In genomic region chr11:75565916-75566762, GRCh38 we compare ENCODE assay signal across 8 cellular contexts. TPM values are rescaled to one million over a fixed set of nuclear protein-coding genes. Genes with fewer than 3 reads are reported as not detected.
A peak's percentile ranks its signal among the peaks of the same experiment; 100 is the strongest.
DNase-seq lines count a peak whose midpoint lies in the region; ATAC-seq and TF ChIP-seq lines count a peak whose summit lies in the region.

No MANE protein-coding gene starts in this region.

- H3K4me3 Mint-ChIP-seq in Caco-2 (ENCODE audit: unreplicated experiment), result no peak overlapping the region

- H3K9me3 ChIP-seq in Caco-2, result no peaks in the 10 kb centered on the region
- no peaks in the 10 kb centered on the region for H3K9me3 ChIP-seq in gastroesophageal sphincter
- no peaks in the 10 kb centered on the region for H3K9me3 ChIP-seq in thyroid gland

- no TSS peak for BruUV-seq in Caco-2 (replicated peaks; lab: Mats Ljungman, UMichigan)

- TF ChIP-seq CTCF in Caco-2 (IDR thresholded peaks at IDR 0.05; ENCODE audit: insufficient read depth in 1 of 2, low read depth in 1 of 2, low read length in 1 of 2, severe bottlenecking in 1 of 2, unreplicated experiment in 1 of 2), result no peak
- TF ChIP-seq CTCF in WI38 (IDR thresholded peaks at IDR 0.05; ENCODE audit: low read depth, low read length), result no peak
- TF ChIP-seq CTCF in gastroesophageal sphincter (IDR thresholded peaks at IDR 0.05), result no peak
- no peak for TF ChIP-seq CTCF in thyroid gland (IDR thresholded peaks at IDR 0.05)

- H3K36me3 Mint-ChIP-seq in Caco-2 (ENCODE audit: insufficient read depth, unreplicated experiment), result peaks cover 89% of the 10 kb centered on the region

- peaks cover 33% of the 10 kb centered on the region for H3K4me1 ChIP-seq in Caco-2
- peaks cover 3 to 92% (median 32%) of the 10 kb centered on the region in 3 donors for H3K4me1 ChIP-seq in gastroesophageal sphincter
- peaks cover 20 to 50% of the 10 kb centered on the region in 2 donors for H3K4me1 ChIP-seq in thyroid gland

- TF ChIP-seq POLR2A in gastroesophageal sphincter (IDR thresholded peaks at IDR 0.05) (no peak), thyroid gland (IDR thresholded peaks at IDR 0.05) (no peak)

- intact Hi-C loops in Caco-2 (cut with micrococcal nuclease; ENCODE audit: unreplicated experiment) (no loop called here), thyroid gland (cut with DNase I) (no loop called here)

- DNase-seq in Caco-2, result no peak
- no peak for DNase-seq in skeletal muscle cell (ENCODE audit: low read depth)
- DNase-seq in thyroid gland, result no peak
- DNase-seq in GM19240 (ENCODE audit: insufficient read length, low spot score), result no peak
- no peak for DNase-seq in HuH-7 (ENCODE audit: low spot score)

- no peak for TF ChIP-seq EP300 in gastroesophageal sphincter (IDR thresholded peaks at IDR 0.05)

- POLR2A ChIA-PET in Caco-2 (lab: Charles Lee), result no interaction called here

- H3K4me3 ChIP-seq in Caco-2 (ENCODE audit: low read depth, low read length) (no peak overlapping the region), WI38 (ENCODE audit: low read depth, low read length) (peak overlapping the region; percentile 86), gastroesophageal sphincter (peak overlapping the region in 1 of 2 donors; percentile 75), skeletal muscle cell (ENCODE audit: low read depth, low read length) (peak overlapping the region; percentile 99), thyroid gland (replicated peaks in 1 of 3) (no peak overlapping the region)

- no peaks in the 10 kb centered on the region for H3K27me3 ChIP-seq in Caco-2 (replicated peaks; ENCODE audit: control insufficient read depth, insufficient read depth, low read length)
- no peaks in the 10 kb centered on the region for H3K27me3 ChIP-seq in gastroesophageal sphincter
- H3K27me3 ChIP-seq in thyroid gland, result no peaks in the 10 kb centered on the region

- ATAC-seq in gastroesophageal sphincter, result no peak
- no peak for ATAC-seq in GM18502 (IDR thresholded peaks at IDR 0.05; ENCODE audit: poor library complexity, unreplicated experiment)

- H3K27ac ChIP-seq in gastroesophageal sphincter (peak overlapping the region in 3 of 4 donors; percentile 98 to 100 (median 99)), thyroid gland (no peak overlapping the region)

- 24 to 53% methylated on average over 3 to 9 of the region's 43 CpGs for WGBS in gastroesophageal sphincter (ENCODE audit: low coverage in 1 of 2), 2 donors
- 76 to 82% methylated on average over 11 to 15 of the region's 43 CpGs for WGBS in thyroid gland, 2 donors

- H3K36me3 ChIP-seq in Caco-2 (ENCODE audit: control insufficient read depth, insufficient read depth, low read length) (peaks cover 13% of the 10 kb centered on the region), gastroesophageal sphincter (peaks cover 0 to 63% of the 10 kb centered on the region in 2 donors), thyroid gland (peaks cover 47 to 52% of the 10 kb centered on the region in 2 donors)

- no peaks in the 10 kb centered on the region for H3K27me3 Mint-ChIP-seq in Caco-2 (ENCODE audit: insufficient read depth, unreplicated experiment)

- H3K4me1 Mint-ChIP-seq in Caco-2 (ENCODE audit: low read depth, unreplicated experiment), result peaks cover 18% of the 10 kb centered on the region

- no peaks in the 10 kb centered on the region for H3K9me3 Mint-ChIP-seq in Caco-2 (ENCODE audit: unreplicated experiment)

- H3K27ac Mint-ChIP-seq in Caco-2 (ENCODE audit: unreplicated experiment), result peak overlapping the region; percentile 19

- CTCF ChIA-PET in Caco-2 (lab: Charles Lee), result no interaction called here

RNA-seq across cellular contexts. Expression of gene SERPINH1, which starts 4.1 kb away (rescaled TPM):
- 481 and 528 TPM in 2 replicates for total RNA-seq in Caco-2 (2022)
- 100 to 1,000 TPM; 127 to 284 (median 175) TPM for total RNA-seq in gastroesophageal sphincter
- 100 to 1,000 TPM; 102 to 167 (median 143) TPM for total RNA-seq in thyroid gland

RNA-seq across cellular contexts. Expression of gene GDPD5, which starts 40.4 kb away (rescaled TPM):
- total RNA-seq in Caco-2 (2022) (25.7 and 28.6 TPM in 2 replicates), gastroesophageal sphincter (1 to 10 TPM; 3.8 to 9.3 (median 6.4) TPM), thyroid gland (1 to 10 TPM; 5.6 to 6.4 (median 6.1) TPM)

Comparison
In these comparisons a context has a peak if more than half of its experiments do, and no peak if none do; other contexts are left out.
1. H3K4me3 ChIP-seq: peak in WI38 (single experiment) and skeletal muscle cell (single experiment); none in Caco-2 (single experiment) and thyroid gland (0 of 3).
2. H3K27ac ChIP-seq: peak in gastroesophageal sphincter (3 of 4); none in thyroid gland (0 of 3).